14 cellular contexts compared by ENCODE assay signal in genomic region chrX:14922437-14922836, GRCh38. TPM values are rescaled to one million over a fixed set of nuclear protein-coding genes. Genes with fewer than 3 reads are reported as not detected.
DNase-seq lines count a peak whose midpoint lies in the region; ATAC-seq, FAIRE-seq and TF ChIP-seq lines count a peak whose summit lies in the region.
"Had no signal": no experiment of that assay in that cellular context is flagged by ENCODE, and none has a peak within 500 bp of the region (broad histone marks: within the 10 kb centered on the region; RNA-seq: fewer than 3 reads in every experiment).

No MANE protein-coding gene starts in this region.

- H3K4me1 Mint-ChIP-seq in CD8-positive, alpha-beta memory T cell, result no peaks in the 10 kb centered on the region
- H3K4me1 Mint-ChIP-seq: immature natural killer cell, nephron had no signal

- TF ChIP-seq POLR2A in gastrocnemius medialis (IDR thresholded peaks at IDR 0.05), result no peak
- no peak for TF ChIP-seq POLR2A in HepG2 (IDR thresholded peaks at IDR 0.05; ENCODE audit: insufficient read depth in 1 of 2, low read depth in 2 of 2, low read length in 2 of 2)

- H3K4me1 ChIP-seq in gastrocnemius medialis, result no peaks in the 10 kb centered on the region
- H3K4me1 ChIP-seq in HepG2 (ENCODE audit: insufficient read depth, low read length), result no peaks in the 10 kb centered on the region
- H3K4me1 ChIP-seq in CD8-positive, alpha-beta memory T cell (ENCODE audit: insufficient read depth, low read length), result no peaks in the 10 kb centered on the region
- H3K4me1 ChIP-seq: adrenal gland had no signal

- no peak overlapping the region for H3K9ac ChIP-seq in HepG2 (ENCODE audit: insufficient read depth, low read depth, low read length)

- no peaks in the 10 kb centered on the region for H3K27me3 ChIP-seq in gastrocnemius medialis
- no peaks in the 10 kb centered on the region for H3K27me3 ChIP-seq in HepG2 (ENCODE audit: control insufficient read depth in 1 of 2, insufficient read depth in 2 of 2, low read length in 2 of 2)
- no peaks in the 10 kb centered on the region for H3K27me3 ChIP-seq in CD8-positive, alpha-beta memory T cell (ENCODE audit: insufficient read depth, low read length, poor library complexity, severe bottlenecking)
- H3K27me3 ChIP-seq: adrenal gland had no signal

- no TSS peak for BruUV-seq in HepG2 (replicated peaks; lab: Mats Ljungman, UMichigan)

- TF ChIP-seq RAD21 in HepG2 (CRISPR knock-in tag; IDR thresholded peaks at IDR 0.05), result no peak

- POLR2A ChIA-PET in HepG2 (lab: Yijun Ruan, JAX), result no interaction called here
- POLR2A ChIA-PET in CD8-positive, alpha-beta memory T cell (lab: Charles Lee), result no interaction called here

- no peaks in the 10 kb centered on the region for H4K20me1 ChIP-seq in HepG2 (ENCODE audit: insufficient read depth, low read length)

- in situ Hi-C loops in gastrocnemius medialis (cut with MboI; ENCODE audit: low sequenced_read_pairs in 4 of 4), result no loop called here
- in situ Hi-C loops in HepG2 (cut with HindIII; ENCODE audit: extremely low pct_ligation_motif_present, low pct_unique_long_range_greater_than_20kb), result no loop called here

- peak; percentile 1 for DNase-seq in stimulated activated CD4-positive, alpha-beta T cell treated with anti-CD3 and anti-CD28 coated beads, Interleukin-1b, Interleukin-23, amount 100 ng/mL, for 48 hours
- DNase-seq in stimulated activated CD4-positive, alpha-beta T cell treated with anti-CD3 and anti-CD28 coated beads, Interleukin-4, amount 100 ng/mL, for 4 hours, result no peak
- DNase-seq in T1000 (lab: John Stamatoyannopoulos, UW) (peak; percentile 6), fibroblast of pulmonary artery (ENCODE audit: low read depth) (peak; percentile 73), gastrocnemius medialis (no peak), HepG2 (ENCODE audit: low spot score) (no peak)
- no peak for DNase-seq in CD8-positive, alpha-beta memory T cell
- DNase-seq: C1 segment of cervical spinal cord, immature natural killer cell, KBM-7 had no signal

- H3K27me3 Mint-ChIP-seq in CD8-positive, alpha-beta memory T cell, result peaks cover 0 to 2% of the 10 kb centered on the region in 2 donors

- intact Hi-C loops in gastrocnemius medialis (cut with DNase I; ENCODE audit: low total_unique reads) (no loop called here), HepG2 (cut with micrococcal nuclease; ENCODE audit: unreplicated experiment) (no loop called here)

- no peaks in the 10 kb centered on the region for H3K79me2 ChIP-seq in HepG2 (ENCODE audit: insufficient read depth, low read length)

- H3K9me3 ChIP-seq in gastrocnemius medialis, result no peaks in the 10 kb centered on the region
- no peaks in the 10 kb centered on the region for H3K9me3 ChIP-seq in HepG2 (ENCODE audit: low read length)
- H3K9me3 ChIP-seq in CD8-positive, alpha-beta memory T cell (ENCODE audit: low read length), result no peaks in the 10 kb centered on the region
- H3K9me3 ChIP-seq: adrenal gland had no signal

- TF ChIP-seq CTCF in fibroblast of pulmonary artery (IDR thresholded peaks at IDR 0.05; ENCODE audit: low read length, missing control alignments) (no peak), gastrocnemius medialis (IDR thresholded peaks at IDR 0.05 in 4 of 5, conservative IDR thresholded peaks at IDR 0.05 in 1 of 5) (no peak), HepG2 (CRISPR knock-in tag; IDR thresholded peaks at IDR 0.05) (no peak)

- no peak overlapping the region for H3K4me3 ChIP-seq in fibroblast of pulmonary artery (replicated peaks; ENCODE audit: low read depth, low read length)
- no peak overlapping the region for H3K4me3 ChIP-seq in gastrocnemius medialis
- no peak overlapping the region for H3K4me3 ChIP-seq in HepG2 (replicated peaks in 1 of 3; ENCODE audit: insufficient read depth in 1 of 3, low read depth in 2 of 3, low read length in 3 of 3)
- no peak overlapping the region for H3K4me3 ChIP-seq in CD8-positive, alpha-beta memory T cell (ENCODE audit: low read length)
- H3K4me3 ChIP-seq: adrenal gland had no signal

- ATAC-seq in gastrocnemius medialis (no peak), HepG2 (no peak), esophagus mucosa (no peak)

- FAIRE-seq in HepG2 (lab: Jason Lieb, UNC), result no peak
- FAIRE-seq: urothelium cell line had no signal

- 100% methylated on average over 4 of the region's 6 CpGs for WGBS in HepG2 (ENCODE audit: low lambda C conversion rate)

- H3K9me3 Mint-ChIP-seq in CD8-positive, alpha-beta memory T cell, result no peaks in the 10 kb centered on the region
- H3K9me3 Mint-ChIP-seq: immature natural killer cell, nephron had no signal

- H3K36me3 Mint-ChIP-seq in CD8-positive, alpha-beta memory T cell, result peaks cover 0 to 22% (median under 1%) of the 10 kb centered on the region in 3 donors

- H3K4me2 ChIP-seq in HepG2 (ENCODE audit: low read depth, low read length), result no peak overlapping the region

- H3K36me3 ChIP-seq in gastrocnemius medialis (peaks cover 0 to 11% of the 10 kb centered on the region in 2 donors), HepG2 (replicated peaks in 1 of 2; ENCODE audit: control insufficient read depth in 1 of 2, insufficient read depth in 2 of 2, low read length in 2 of 2) (peaks cover 0 to 4% of the 10 kb centered on the region in 2 experiments; a peak in 1 of 5 replicates)
- no peaks in the 10 kb centered on the region for H3K36me3 ChIP-seq in CD8-positive, alpha-beta memory T cell (ENCODE audit: insufficient read depth, low read length)
- H3K36me3 ChIP-seq: adrenal gland had no signal

- TF ChIP-seq EP300 in HepG2 (IDR thresholded peaks at IDR 0.05; ENCODE audit: low read depth in 2 of 2, low read length in 2 of 2), result no peak
- no peak for TF ChIP-seq EP300 in HepG2 (CRISPR knock-in tag; IDR thresholded peaks at IDR 0.05; ENCODE audit: borderline replicate concordance)

- CTCF ChIA-PET in HepG2 (lab: Yijun Ruan, JAX; ENCODE audit: low intra/inter-chr PET ratio, low total read pairs), result no interaction called here
- CTCF ChIA-PET in CD8-positive, alpha-beta memory T cell (lab: Charles Lee), result no interaction called here

- H2AFZ ChIP-seq in HepG2 (ENCODE audit: low read length), result no peak overlapping the region

- H3K27ac ChIP-seq in gastrocnemius medialis (no peak overlapping the region), HepG2 (ENCODE audit: extremely low read length, insufficient read depth, low read length) (no peak overlapping the region)
- H3K27ac ChIP-seq in CD8-positive, alpha-beta memory T cell (ENCODE audit: low read depth, low read length), result no peak overlapping the region
- H3K27ac ChIP-seq: adrenal gland had no signal

- H3K4me3 Mint-ChIP-seq in CD8-positive, alpha-beta memory T cell, result no peak overlapping the region
- H3K4me3 Mint-ChIP-seq: immature natural killer cell, nephron had no signal

- no peak overlapping the region for H3K27ac Mint-ChIP-seq in CD8-positive, alpha-beta memory T cell
- H3K27ac Mint-ChIP-seq: immature natural killer cell, nephron had no signal

RNA-seq across cellular contexts. Expression of gene MOSPD2, which starts 49.2 kb away (rescaled TPM):
- total RNA-seq in gastrocnemius medialis (10 to 100 TPM in 1 of 4 donors, 1 to 10 TPM in 3; 2.8 to 11.0 (median 3.3) TPM), HepG2 (2016; rRNA removed; fragmentation: Illumina TruSeq; extraction: Trizol) (7.0 and 11.3 TPM in 2 replicates), esophagus mucosa (8.5 TPM)
- total RNA-seq in HepG2 (2016; cell fraction: cytosol; rRNA removed; fragmentation: Illumina TruSeq; extraction: Trizol; ENCODE audit: low read depth), result 0.53 and 0.71 TPM in 2 replicates
- total RNA-seq in HepG2 (2016; cell fraction: insoluble cytoplasmic fraction; rRNA removed; fragmentation: Illumina TruSeq; extraction: Trizol), result 6.4 and 11.5 TPM in 2 replicates
- 2.5 and 2.7 TPM in 2 replicates for total RNA-seq in HepG2 (2016; cell fraction: membrane; rRNA removed; fragmentation: Illumina TruSeq; extraction: Trizol)
- 9.9 and 10.7 TPM in 2 replicates for total RNA-seq in HepG2 (2016; cell fraction: nucleus; rRNA removed; fragmentation: Illumina TruSeq; extraction: Trizol)
- polyA plus RNA-seq in HepG2 (2011; rRNA removed), result 3.7 and 4.8 TPM in 2 replicates
- 1.6 and 3.1 TPM in 2 replicates for polyA plus RNA-seq in HepG2 (2011; cell fraction: cytosol; rRNA removed)
- polyA plus RNA-seq in HepG2 (2011; cell fraction: nucleus; rRNA removed), result 3.7 and 4.8 TPM in 2 replicates
- polyA plus RNA-seq in HepG2 (2012), result 4.3 and 4.5 TPM in 2 replicates
- polyA plus RNA-seq in HepG2 (2016; cell fraction: cytosol; fragmentation: Illumina TruSeq; extraction: Trizol; ENCODE audit: low read depth), result 0.19 and 0.20 TPM in 2 replicates
- polyA plus RNA-seq in HepG2 (2016; cell fraction: insoluble cytoplasmic fraction; fragmentation: Illumina TruSeq; extraction: Trizol; ENCODE audit: low read depth), result 7.9 and 9.7 TPM in 2 replicates
- 1.1 and 1.4 TPM in 2 replicates for polyA plus RNA-seq in HepG2 (2016; cell fraction: membrane; fragmentation: Illumina TruSeq; extraction: Trizol; ENCODE audit: low read depth)
- polyA plus RNA-seq in HepG2 (2016; cell fraction: nucleus; fragmentation: Illumina TruSeq; extraction: Trizol; ENCODE audit: insufficient read depth, low read depth), result 5.8 and 6.1 TPM in 2 replicates
- 4.8 and 20.1 TPM in 2 replicates for polyA minus RNA-seq in HepG2 (2011; rRNA and poly(A)+ RNA removed; ENCODE audit: low replicate concordance)
- polyA minus RNA-seq in HepG2 (2011; cell fraction: cytosol; rRNA and poly(A)+ RNA removed), result 4.7 and 8.1 TPM in 2 replicates
- 34.6 and 37.0 TPM in 2 replicates for polyA minus RNA-seq in HepG2 (2011; cell fraction: nucleus; rRNA and poly(A)+ RNA removed)
- 1 to 10 TPM; 8.3 to 9.3 TPM for total RNA-seq in CD8-positive, alpha-beta memory T cell
- polyA plus RNA-seq in CD8-positive, alpha-beta memory T cell, result 7.4 TPM

RNA-seq across cellular contexts. Expression of gene FANCB, which starts 49.6 kb away (rescaled TPM):
- total RNA-seq in gastrocnemius medialis (under 1 TPM in 3 of 4 donors, not detected in 1; 0.11 to 0.41 (median 0.16) TPM), HepG2 (2016; rRNA removed; fragmentation: Illumina TruSeq; extraction: Trizol) (5.8 and 9.2 TPM in 2 replicates), esophagus mucosa (2.8 TPM)
- 6.6 and 8.3 TPM in 2 replicates for total RNA-seq in HepG2 (2016; cell fraction: cytosol; rRNA removed; fragmentation: Illumina TruSeq; extraction: Trizol; ENCODE audit: low read depth)
- total RNA-seq in HepG2 (2016; cell fraction: insoluble cytoplasmic fraction; rRNA removed; fragmentation: Illumina TruSeq; extraction: Trizol), result 5.9 and 8.8 TPM in 2 replicates
- 7.2 and 10.1 TPM in 2 replicates for total RNA-seq in HepG2 (2016; cell fraction: membrane; rRNA removed; fragmentation: Illumina TruSeq; extraction: Trizol)
- 11.0 and 12.1 TPM in 2 replicates for total RNA-seq in HepG2 (2016; cell fraction: nucleus; rRNA removed; fragmentation: Illumina TruSeq; extraction: Trizol)
- 0.59 and 1.0 TPM in 2 replicates for polyA plus RNA-seq in HepG2 (2011; rRNA removed)
- 0.18 and 0.19 TPM in 2 replicates for polyA plus RNA-seq in HepG2 (2011; cell fraction: cytosol; rRNA removed)
- polyA plus RNA-seq in HepG2 (2011; cell fraction: nucleus; rRNA removed), result 0.85 and 1.4 TPM in 2 replicates
- 0.56 and 1.2 TPM in 2 replicates for polyA plus RNA-seq in HepG2 (2012)
- polyA plus RNA-seq in HepG2 (2016; cell fraction: cytosol; fragmentation: Illumina TruSeq; extraction: Trizol; ENCODE audit: low read depth), result 0.32 and 1.1 TPM in 2 replicates
- polyA plus RNA-seq in HepG2 (2016; cell fraction: insoluble cytoplasmic fraction; fragmentation: Illumina TruSeq; extraction: Trizol; ENCODE audit: low read depth), result 3.4 and 4.3 TPM in 2 replicates
- polyA plus RNA-seq in HepG2 (2016; cell fraction: membrane; fragmentation: Illumina TruSeq; extraction: Trizol; ENCODE audit: low read depth), result 0.93 and 1.6 TPM in 2 replicates
- 6.7 and 6.9 TPM in 2 replicates for polyA plus RNA-seq in HepG2 (2016; cell fraction: nucleus; fragmentation: Illumina TruSeq; extraction: Trizol; ENCODE audit: insufficient read depth, low read depth)
- 0.86 and 10.4 TPM in 2 replicates for polyA minus RNA-seq in HepG2 (2011; rRNA and poly(A)+ RNA removed; ENCODE audit: low replicate concordance)
- polyA minus RNA-seq in HepG2 (2011; cell fraction: cytosol; rRNA and poly(A)+ RNA removed), result 1.9 and 2.5 TPM in 2 replicates
- 11.5 and 14.0 TPM in 2 replicates for polyA minus RNA-seq in HepG2 (2011; cell fraction: nucleus; rRNA and poly(A)+ RNA removed)
- total RNA-seq in CD8-positive, alpha-beta memory T cell, result 10 to 100 TPM; 10.2 to 10.9 TPM
- polyA plus RNA-seq in CD8-positive, alpha-beta memory T cell, result 2.2 TPM

Comparison
In these comparisons a context has a peak if more than half of its experiments do, and no peak if none do; other contexts are left out.
1. DNase-seq: peak in stimulated activated CD4-positive, alpha-beta T cell treated with anti-CD3 and anti-CD28 coated beads, Interleukin-1b, Interleukin-23, amount 100 ng/mL, for 48 hours (single experiment), T1000 (single experiment) and fibroblast of pulmonary artery (single experiment); none in stimulated activated CD4-positive, alpha-beta T cell treated with anti-CD3 and anti-CD28 coated beads, Interleukin-4, amount 100 ng/mL, for 4 hours (0 of 2), gastrocnemius medialis (0 of 2), HepG2 (single experiment) and CD8-positive, alpha-beta memory T cell (0 of 5).